8 cellular contexts compared by ENCODE assay signal in the genomic region with DNA sequence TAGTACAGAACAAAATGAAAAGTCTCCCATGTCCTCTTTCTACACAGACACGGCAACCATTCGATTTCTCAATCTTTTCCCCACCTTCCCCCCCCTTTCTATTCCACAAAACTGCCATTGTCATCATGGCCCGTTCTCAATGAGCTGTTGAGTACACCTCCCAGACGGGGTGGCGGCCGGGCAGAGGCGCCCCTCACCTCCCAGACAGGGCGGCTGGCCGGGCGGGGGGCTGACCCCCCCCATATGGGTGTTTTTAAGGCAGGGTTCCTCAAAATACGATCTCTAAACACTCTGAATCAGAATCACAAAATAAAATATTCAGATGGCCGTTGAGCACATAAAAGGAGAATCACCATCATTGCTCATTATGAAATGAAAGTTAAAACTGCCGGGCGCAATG. TPM values are rescaled to one million over a fixed set of nuclear protein-coding genes. Genes with fewer than 3 reads are reported as not detected.
"Had no signal": no experiment of that assay in that cellular context is flagged by ENCODE, and none has a peak within 500 bp of the region (broad histone marks: within the 10 kb centered on the region; RNA-seq: fewer than 3 reads in every experiment).

No MANE protein-coding gene starts in this region.

RNA-seq across cellular contexts. Expression of gene KLRG2, which starts 53.7 kb away (rescaled TPM):
- total RNA-seq: left ventricle myocardium superior, mesenteric fat pad, mononuclear cell, natural killer cell, posterior vena cava, right lobe of liver had no signal
- polyA plus RNA-seq: neural cell, small intestine had no signal
